8 cellular contexts compared by ENCODE assay signal in genomic region chr7:139034855-139035587, GRCh38. TPM values are rescaled to one million over a fixed set of nuclear protein-coding genes. Genes with fewer than 3 reads are reported as not detected.
DNase-seq lines count a peak whose midpoint lies in the region; ATAC-seq and TF ChIP-seq lines count a peak whose summit lies in the region.

No MANE protein-coding gene starts in this region.

- H2BK20ac ChIP-seq in H9 (ENCODE audit: low read depth, low read length, poor library complexity, severe bottlenecking), result no peak overlapping the region

- TF ChIP-seq POLR2A in gastroesophageal sphincter (IDR thresholded peaks at IDR 0.05), result no peak

- no peak overlapping the region for H2BK12ac ChIP-seq in H9 (ENCODE audit: insufficient read length, low read depth, low read length)

- H3K36me3 ChIP-seq in MM.1S (replicated peaks; ENCODE audit: insufficient read depth, low read length) (no peaks in the 10 kb centered on the region), gastroesophageal sphincter (peaks cover 0 to 26% of the 10 kb centered on the region in 2 donors), parathyroid adenoma (ENCODE audit: control insufficient read depth, insufficient read depth, low read length) (no peaks in the 10 kb centered on the region)

- H4K8ac ChIP-seq in H9 (replicated peaks; ENCODE audit: insufficient read length, low read depth, low read length), result no peak overlapping the region

- no CpG with 5 or more reads among the region's 48 CpGs for WGBS in H9 (ENCODE audit: extremely low coverage, insufficient read length, low lambda C conversion rate)
- 20 to 23% methylated on average over 2 to 8 of the region's 48 CpGs for WGBS in gastroesophageal sphincter (ENCODE audit: low coverage in 1 of 2), 2 donors

- H4K91ac ChIP-seq in H9 (ENCODE audit: insufficient read length, low read depth, low read length), result no peak overlapping the region

- H3K27me3 ChIP-seq in H9 (ENCODE audit: insufficient read depth, low read length), result no peaks in the 10 kb centered on the region
- H3K27me3 ChIP-seq in MM.1S (replicated peaks; ENCODE audit: insufficient read depth, low read length), result no peaks in the 10 kb centered on the region
- H3K27me3 ChIP-seq in gastroesophageal sphincter, result no peaks in the 10 kb centered on the region
- no peaks in the 10 kb centered on the region for H3K27me3 ChIP-seq in parathyroid adenoma (ENCODE audit: control insufficient read depth, insufficient read depth, low read length)

- H4K20me1 ChIP-seq in H9 (ENCODE audit: control insufficient read depth, insufficient read depth, insufficient read length), result no peaks in the 10 kb centered on the region
- H4K20me1 ChIP-seq in MM.1S (ENCODE audit: insufficient read depth, low read length), result no peaks in the 10 kb centered on the region

- H3K4me2 ChIP-seq in H9 (ENCODE audit: insufficient read depth, insufficient read length, low read length) (peak overlapping the region; percentile 33), MM.1S (ENCODE audit: low read depth, low read length) (peak overlapping the region; percentile 89), parathyroid adenoma (ENCODE audit: low read length) (peak overlapping the region; percentile 88)

- no peaks in the 10 kb centered on the region for H3K79me1 ChIP-seq in H9 (ENCODE audit: insufficient read depth, low read depth, low read length, poor library complexity, severe bottlenecking)

- H3K9me3 Mint-ChIP-seq in H9, result no peaks in the 10 kb centered on the region; a peak in 2 of 5 replicates
- H3K9me3 Mint-ChIP-seq in activated T-cell treated with anti-CD3 and anti-CD28 coated beads, Interleukin-2, amount 50 U/mL, for 4 hours, result no peaks in the 10 kb centered on the region

- peaks cover 7% of the 10 kb centered on the region for H3K23me2 ChIP-seq in H9 (ENCODE audit: insufficient read length, low read depth, low read length, poor library complexity, severe bottlenecking)

- no peak overlapping the region for H3K56ac ChIP-seq in H9 (ENCODE audit: insufficient read length, low read depth, low read length)

- H3K27ac Mint-ChIP-seq in H9, result no peak overlapping the region

- H2BK15ac ChIP-seq in H9 (ENCODE audit: low read depth, low read length), result no peak overlapping the region

- no peak for TF ChIP-seq EP300 in gastroesophageal sphincter (IDR thresholded peaks at IDR 0.05)

- H2BK120ac ChIP-seq in H9 (ENCODE audit: low read depth, low read length, poor library complexity, severe bottlenecking), result no peak overlapping the region

- H3K4me3 Mint-ChIP-seq in H9, result peak overlapping the region in 1 of 2 experiments; percentile 72; a peak in 3 of 5 replicates
- H3K4me3 Mint-ChIP-seq in activated T-cell treated with anti-CD3 and anti-CD28 coated beads, Interleukin-2, amount 50 U/mL, for 4 hours, result peak overlapping the region; percentile 78

- H3K27ac ChIP-seq in H9 (ENCODE audit: insufficient read length, low read depth, low read length) (no peak overlapping the region), MM.1S (ENCODE audit: low read length) (no peak overlapping the region), gastroesophageal sphincter (peak overlapping the region in 3 of 4 donors; percentile 74 to 85 (median 79)), parathyroid adenoma (no peak overlapping the region)

- no peak overlapping the region for H3K18ac ChIP-seq in H9 (ENCODE audit: insufficient read length, low read depth, low read length)

- no peak overlapping the region for H4K5ac ChIP-seq in H9 (ENCODE audit: insufficient read length, low read depth, low read length)

- no peak overlapping the region for H3K9ac ChIP-seq in H9 (ENCODE audit: extremely low read depth, insufficient read length, low read length)
- H3K9ac ChIP-seq in MM.1S (ENCODE audit: low read length), result no peak overlapping the region; the same call in 1 of the 2 replicates
- no peak overlapping the region for H3K9ac ChIP-seq in parathyroid adenoma

- H2AK5ac ChIP-seq in H9 (ENCODE audit: insufficient read length, low read length), result no peak overlapping the region

- no peak overlapping the region for H3K4ac ChIP-seq in H9 (ENCODE audit: low read depth, low read length)

- H3K14ac ChIP-seq in H9 (ENCODE audit: insufficient read depth, low read length), result peak overlapping the region; percentile 98; the same call in 1 of the 2 replicates

- peak; percentile 55 for DNase-seq in H9
- no peak for DNase-seq in MM.1S
- DNase-seq in activated T-cell treated with anti-CD3 and anti-CD28 coated beads, Interleukin-2, amount 50 U/mL, for 4 hours, result peak; percentile 35
- no peak for DNase-seq in Ammon's horn (ENCODE audit: low spot score)
- DNase-seq in cerebellum (ENCODE audit: low spot score), result no peak

- peaks cover 12 to 13% of the 10 kb centered on the region in 2 experiments for H3K4me1 Mint-ChIP-seq in H9
- H3K4me1 Mint-ChIP-seq in activated T-cell treated with anti-CD3 and anti-CD28 coated beads, Interleukin-2, amount 50 U/mL, for 4 hours (ENCODE audit: low read depth), result peaks cover 16% of the 10 kb centered on the region

- H3K9me3 ChIP-seq in H9 (ENCODE audit: control insufficient read depth, low read depth, low read length), result no peaks in the 10 kb centered on the region
- H3K9me3 ChIP-seq in MM.1S (replicated peaks; ENCODE audit: insufficient read depth, low read length), result no peaks in the 10 kb centered on the region
- no peaks in the 10 kb centered on the region for H3K9me3 ChIP-seq in gastroesophageal sphincter
- H3K9me3 ChIP-seq in parathyroid adenoma (ENCODE audit: control insufficient read depth, low read length), result no peaks in the 10 kb centered on the region

- H3T11ph ChIP-seq in H9 (ENCODE audit: low read length), result no peak overlapping the region

- H3K4me3 ChIP-seq in GM12875 (ENCODE audit: low read depth, low read length) (peak overlapping the region; percentile 95), MM.1S (ENCODE audit: low read length) (peak overlapping the region; percentile 53), gastroesophageal sphincter (peak overlapping the region; percentile 71 to 92), parathyroid adenoma (ENCODE audit: low read depth, low read length) (peak overlapping the region; percentile 60)

- H3K27me3 Mint-ChIP-seq in H9 (ENCODE audit: low read depth), result no peaks in the 10 kb centered on the region
- no peaks in the 10 kb centered on the region for H3K27me3 Mint-ChIP-seq in activated T-cell treated with anti-CD3 and anti-CD28 coated beads, Interleukin-2, amount 50 U/mL, for 4 hours (ENCODE audit: low read depth)

- no peaks in the 10 kb centered on the region for H3K9me2 ChIP-seq in MM.1S (replicated peaks; ENCODE audit: insufficient read depth, low read length)

- H2AFZ ChIP-seq in H9 (ENCODE audit: low read length), result no peak overlapping the region
- H2AFZ ChIP-seq in MM.1S (ENCODE audit: low read length), result peak overlapping the region; percentile 78
- H2AFZ ChIP-seq in parathyroid adenoma, result peak overlapping the region; percentile 98

- H3K4me1 ChIP-seq in H9 (ENCODE audit: insufficient read depth, low read length) (peaks cover 2% of the 10 kb centered on the region; the same call in 1 of the 2 replicates), MM.1S (ENCODE audit: low read length) (no peaks in the 10 kb centered on the region), gastroesophageal sphincter (peaks cover 0 to 21% (median 6%) of the 10 kb centered on the region in 3 donors), parathyroid adenoma (peaks cover 2% of the 10 kb centered on the region)

- H3K79me2 ChIP-seq in H9 (ENCODE audit: insufficient read depth, low read length), result no peaks in the 10 kb centered on the region
- no peaks in the 10 kb centered on the region for H3K79me2 ChIP-seq in MM.1S (ENCODE audit: low read length)
- no peaks in the 10 kb centered on the region for H3K79me2 ChIP-seq in parathyroid adenoma

- no peak overlapping the region for H3K23ac ChIP-seq in H9 (ENCODE audit: insufficient read length, low read depth, low read length)

- H2BK5ac ChIP-seq in H9 (ENCODE audit: insufficient read length, low read length), result no peak overlapping the region

- ATAC-seq in activated T-cell treated with anti-CD3 and anti-CD28 coated beads, Interleukin-2, amount 50 U/mL, for 4 hours, result peak; percentile 16 to 33
- peak; percentile 40 for ATAC-seq in gastroesophageal sphincter

- no peaks in the 10 kb centered on the region for H3F3A ChIP-seq in MM.1S (ENCODE audit: insufficient read depth, low read length)

- H3K36me3 Mint-ChIP-seq in H9 (ENCODE audit: insufficient read depth in 1 of 3, low read depth in 3 of 3), result peaks cover 0 to 1% (median 0%) of the 10 kb centered on the region in 3 experiments; a peak in 2 of 7 replicates
- H3K36me3 Mint-ChIP-seq in activated T-cell treated with anti-CD3 and anti-CD28 coated beads, Interleukin-2, amount 50 U/mL, for 4 hours (ENCODE audit: insufficient read depth), result no peaks in the 10 kb centered on the region

- TF ChIP-seq CTCF in GM12875 (IDR thresholded peaks at IDR 0.05; ENCODE audit: borderline replicate concordance, insufficient read depth, low read depth, low read length) (0 out of 2 replicates have a peak, but pooled peaks have one; percentile 15), H9 (conservative IDR thresholded peaks at IDR 0.05) (no peak), MM.1S (IDR thresholded peaks at IDR 0.05; ENCODE audit: low read length) (no peak), gastroesophageal sphincter (IDR thresholded peaks at IDR 0.05) (peak in 1 of 4 experiments; percentile 12), parathyroid adenoma (IDR thresholded peaks at IDR 0.05) (no peak)

RNA-seq across cellular contexts. Expression of gene ZC3HAV1L, which starts 0.8 kb away (rescaled TPM):
- total RNA-seq in H9 (2021) (not detected in 2 replicates), gastroesophageal sphincter (10 to 100 TPM in 2 of 4 donors, 1 to 10 TPM in 2; 7.3 to 12.4 (median 10.2) TPM), cerebellum (19.5 TPM)
- total RNA-seq in activated T-cell treated with anti-CD3 and anti-CD28 coated beads, Interleukin-2, amount 50 U/mL, for 4 hours, result 1 to 10 TPM; 7.0 to 8.3 (median 7.3) TPM

RNA-seq across cellular contexts. Expression of gene KIAA1549, which starts 53.8 kb away (rescaled TPM):
- total RNA-seq in H9 (2021) (11.4 and 11.9 TPM in 2 replicates), gastroesophageal sphincter (1 to 10 TPM in 3 of 4 donors, under 1 TPM in 1; 0.93 to 3.8 (median 2.0) TPM), cerebellum (29.0 TPM)
- under 1 TPM; 0.27 to 0.53 (median 0.46) TPM for total RNA-seq in activated T-cell treated with anti-CD3 and anti-CD28 coated beads, Interleukin-2, amount 50 U/mL, for 4 hours

Comparison
In these comparisons a context has a peak if more than half of its experiments do, and no peak if none do; other contexts are left out.
1. DNase-seq: peak in H9 (single experiment) and activated T-cell treated with anti-CD3 and anti-CD28 coated beads, Interleukin-2, amount 50 U/mL, for 4 hours (single experiment); none in MM.1S (single experiment), Ammon's horn (single experiment) and cerebellum (single experiment).
2. H3K27ac ChIP-seq: peak in gastroesophageal sphincter (3 of 4); none in H9 (single experiment), MM.1S (single experiment) and parathyroid adenoma (single experiment).
3. H3K4me2 ChIP-seq: peak in every context shown above with its lines; median percentile 89 in MM.1S; 88 in parathyroid adenoma; 33 in H9.
4. Peak in every context shown above with its lines, with median percentiles within 50 percentile points of each other: H3K4me3 ChIP-seq.